1 cellular context compared by ENCODE assay signal in the genomic region with DNA sequence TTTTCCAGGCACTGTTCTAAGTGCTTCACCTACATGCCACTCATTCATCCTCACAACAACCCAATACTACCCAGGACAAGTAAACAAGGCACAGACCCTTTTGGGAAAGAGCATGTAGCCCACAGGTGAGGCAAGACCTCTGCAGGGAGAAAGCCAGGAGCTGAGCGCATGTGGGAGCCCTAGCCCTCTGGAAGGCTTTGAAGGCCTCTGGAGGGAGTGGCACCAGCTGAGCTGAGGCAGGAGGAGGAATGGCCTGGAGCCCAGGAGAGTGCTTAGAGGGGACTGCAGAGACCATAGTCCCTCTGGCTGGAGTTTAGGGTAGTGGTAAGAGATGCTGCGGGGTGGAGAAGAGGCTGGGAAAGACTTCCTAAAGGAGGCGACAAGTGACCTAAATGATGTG.
TF ChIP-seq lines count a peak whose summit lies in the region.

No MANE protein-coding gene starts in this region.

TF ChIP-seq in HepG2, 621 proteins besides CTCF, POLR2A, EP300 and RAD21 (continued from another document):
- TF ChIP-seq ZSCAN21 (CRISPR knock-in tag; IDR thresholded peaks at IDR 0.05; ENCODE audit: borderline replicate concordance), result no peak
- TF ChIP-seq SAFB2 (CRISPR knock-in tag; IDR thresholded peaks at IDR 0.05; ENCODE audit: borderline replicate concordance, low read depth), result no peak
- TF ChIP-seq, protein P1, sequence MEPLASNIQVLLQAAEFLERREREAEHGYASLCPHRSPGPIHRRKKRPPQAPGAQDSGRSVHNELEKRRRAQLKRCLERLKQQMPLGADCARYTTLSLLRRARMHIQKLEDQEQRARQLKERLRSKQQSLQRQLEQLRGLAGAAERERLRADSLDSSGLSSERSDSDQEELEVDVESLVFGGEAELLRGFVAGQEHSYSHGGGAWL (CRISPR knock-in tag; IDR thresholded peaks at IDR 0.05), result no peak
- TF ChIP-seq, protein P2, sequence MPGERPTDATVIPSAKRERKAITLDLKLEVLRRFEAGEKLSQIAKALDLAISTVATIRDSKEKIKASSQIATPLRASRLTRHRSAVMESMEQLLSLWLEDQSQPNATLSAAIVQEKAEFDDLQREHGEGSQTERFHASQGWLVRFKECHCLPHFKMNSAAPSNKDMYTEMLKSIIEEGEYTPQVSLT (CRISPR knock-in tag; IDR thresholded peaks at IDR 0.05; ENCODE audit: borderline replicate concordance, low read depth), result no peak
- TF ChIP-seq FLYWCH1 (CRISPR knock-in tag; IDR thresholded peaks at IDR 0.05), result no peak
- TF ChIP-seq, protein P3, sequence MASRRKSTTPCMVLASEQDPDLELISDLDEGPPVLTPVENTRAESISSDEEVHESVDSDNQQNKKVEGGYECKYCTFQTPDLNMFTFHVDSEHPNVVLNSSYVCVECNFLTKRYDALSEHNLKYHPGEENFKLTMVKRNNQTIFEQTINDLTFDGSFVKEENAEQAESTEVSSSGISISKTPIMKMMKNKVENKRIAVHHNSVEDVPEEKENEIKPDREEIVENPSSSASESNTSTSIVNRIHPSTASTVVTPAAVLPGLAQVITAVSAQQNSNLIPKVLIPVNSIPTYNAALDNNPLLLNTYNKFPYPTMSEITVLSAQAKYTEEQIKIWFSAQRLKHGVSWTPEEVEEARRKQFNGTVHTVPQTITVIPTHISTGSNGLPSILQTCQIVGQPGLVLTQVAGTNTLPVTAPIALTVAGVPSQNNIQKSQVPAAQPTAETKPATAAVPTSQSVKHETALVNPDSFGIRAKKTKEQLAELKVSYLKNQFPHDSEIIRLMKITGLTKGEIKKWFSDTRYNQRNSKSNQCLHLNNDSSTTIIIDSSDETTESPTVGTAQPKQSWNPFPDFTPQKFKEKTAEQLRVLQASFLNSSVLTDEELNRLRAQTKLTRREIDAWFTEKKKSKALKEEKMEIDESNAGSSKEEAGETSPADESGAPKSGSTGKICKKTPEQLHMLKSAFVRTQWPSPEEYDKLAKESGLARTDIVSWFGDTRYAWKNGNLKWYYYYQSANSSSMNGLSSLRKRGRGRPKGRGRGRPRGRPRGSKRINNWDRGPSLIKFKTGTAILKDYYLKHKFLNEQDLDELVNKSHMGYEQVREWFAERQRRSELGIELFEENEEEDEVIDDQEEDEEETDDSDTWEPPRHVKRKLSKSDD (CRISPR knock-in tag; IDR thresholded peaks at IDR 0.05; ENCODE audit: low read depth), result no peak
- no peak for TF ChIP-seq ZNF510 (CRISPR knock-in tag; IDR thresholded peaks at IDR 0.05; ENCODE audit: low read depth)
- TF ChIP-seq KLF6 (CRISPR knock-in tag; IDR thresholded peaks at IDR 0.05), result no peak
- no peak for TF ChIP-seq CBFB (CRISPR knock-in tag; IDR thresholded peaks at IDR 0.05)
- no peak for TF ChIP-seq NFE2L2 (IDR thresholded peaks at IDR 0.05; ENCODE audit: low read length)
TF ChIP-seq in HepG2: peak in this region for 0.
